27 cellular contexts compared by ENCODE assay signal in genomic region chr5:4050203-4050602, GRCh38.
"Had no signal": no experiment of that assay in that cellular context is flagged by ENCODE, and none has a peak within 500 bp of the region (broad histone marks: within the 10 kb centered on the region; RNA-seq: fewer than 3 reads in every experiment).

No MANE protein-coding gene starts in this region.

- H3K4me2 ChIP-seq: KMS-11, SK-N-SH had no signal

- H3K9me3 ChIP-seq: SK-N-SH had no signal

- H3K4me3 ChIP-seq: K562 had no signal

- DNase-seq: IMR-90; Kasumi-1; NCI-H1092; NCI-H1105 treated with DMSO at 0.1 percent for 48 hours; NCI-H1417 treated with DMSO at 0.1 percent for 48 hours; NCI-H146; NCI-H1694 treated with DMSO at 0.1 percent for 48 hours; NCI-H1930; NCI-H2081; NCI-H2107; NCI-H2171; NCI-H226; NCI-H446; NCI-H510A; NCI-H524 treated with DMSO at 0.1 percent for 48 hours; NCI-H69; NCI-H774; NK-92 treated with Interleukin-12 subunit alpha and Interleukin-12 subunit beta, amount 100 ng/mL, for 24 hours; SHP77; SK-N-SH; SW 1271; T-cell had no signal

- H3K4me3 Mint-ChIP-seq: T-cell had no signal

- H3K9ac ChIP-seq: KMS-11, SK-N-SH had no signal

- H3K36me3 Mint-ChIP-seq: T-cell had no signal

- H3K27me3 Mint-ChIP-seq: T-cell had no signal

- H3K27ac ChIP-seq: KMS-11, RWPE1 had no signal

- H3K9me2 ChIP-seq: SK-N-SH had no signal

- H3K27ac Mint-ChIP-seq: T-cell had no signal

- H3K4me1 Mint-ChIP-seq: T-cell had no signal

- FAIRE-seq: HepG2, K562, RCC 7860 had no signal

- ATAC-seq: HepG2, K562, T-cell had no signal
